In the genomic region with DNA sequence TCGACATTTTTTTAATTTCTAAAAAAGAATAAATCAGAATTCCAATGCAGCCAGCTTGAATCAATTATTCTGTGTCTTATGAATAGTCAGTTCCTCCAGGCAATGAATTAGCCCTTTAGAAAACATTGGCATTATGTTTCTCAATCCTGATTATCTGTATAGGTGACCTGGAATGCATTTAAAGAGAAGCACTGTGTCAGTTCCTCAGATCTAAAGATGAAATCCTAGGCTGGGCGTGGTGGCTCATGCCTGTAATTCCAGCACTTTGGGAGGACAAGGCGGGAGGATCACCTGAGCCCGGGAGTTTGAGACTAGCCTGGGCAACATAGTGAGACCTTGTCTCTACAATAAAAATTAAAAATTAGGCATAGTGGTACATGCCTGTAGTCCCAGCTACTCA, we compare ENCODE assay signal across 7 cellular contexts.
"Had no signal": no experiment of that assay in that cellular context is flagged by ENCODE, and none has a peak within 500 bp of the region (broad histone marks: within the 10 kb centered on the region; RNA-seq: fewer than 3 reads in every experiment).

No MANE protein-coding gene starts in this region.

- H3K9me3 Mint-ChIP-seq: HFFc6 had no signal

- H3K27ac Mint-ChIP-seq: HFFc6 had no signal

- H3K9ac ChIP-seq: GM23248 had no signal

- H3K4me3 Mint-ChIP-seq: HFFc6 had no signal

- H3K27ac ChIP-seq: GM23248 had no signal

- H3K4me3 ChIP-seq: GM23248, K562 had no signal

- DNase-seq: GM23248, GOT3, H7, HCEC 1CT, HFFc6, IMR-90 had no signal

- ATAC-seq: K562 had no signal

- H2AFZ ChIP-seq: GM23248 had no signal
